In the genomic region with DNA sequence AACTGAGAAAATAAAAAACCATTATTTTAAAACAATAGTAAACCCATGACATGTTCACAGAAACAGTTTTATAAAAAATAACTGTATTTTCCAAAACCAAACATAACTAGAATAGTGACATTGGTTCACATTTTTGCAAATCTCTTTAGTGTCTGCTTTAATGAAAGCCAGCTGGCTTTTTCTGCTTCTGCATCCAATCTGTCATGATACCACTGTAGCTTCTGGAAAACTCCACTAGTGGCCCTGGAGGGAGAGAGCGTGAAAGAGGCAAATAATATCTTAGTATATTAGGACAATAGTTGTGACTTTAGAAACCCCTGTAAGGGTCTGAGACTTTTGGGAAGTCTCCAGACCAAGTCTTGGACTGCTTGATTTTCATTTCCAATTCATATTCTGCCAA, we compare ENCODE assay signal across 1 cellular context.
TF ChIP-seq lines count a peak whose summit lies in the region.

No MANE protein-coding gene starts in this region.

TF ChIP-seq in SK-N-SH, 30 proteins besides CTCF, POLR2A, EP300 and RAD21 (continued from another document):
- TF ChIP-seq JUND (IDR thresholded peaks at IDR 0.05): no peak
- TF ChIP-seq, protein P1, sequence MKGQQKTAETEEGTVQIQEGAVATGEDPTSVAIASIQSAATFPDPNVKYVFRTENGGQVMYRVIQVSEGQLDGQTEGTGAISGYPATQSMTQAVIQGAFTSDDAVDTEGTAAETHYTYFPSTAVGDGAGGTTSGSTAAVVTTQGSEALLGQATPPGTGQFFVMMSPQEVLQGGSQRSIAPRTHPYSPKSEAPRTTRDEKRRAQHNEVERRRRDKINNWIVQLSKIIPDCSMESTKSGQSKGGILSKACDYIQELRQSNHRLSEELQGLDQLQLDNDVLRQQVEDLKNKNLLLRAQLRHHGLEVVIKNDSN (IDR thresholded peaks at IDR 0.05; ENCODE audit: borderline replicate concordance, low read depth): no peak
